Comparison of ENCODE assay signal across 28 cellular contexts in the genomic region with DNA sequence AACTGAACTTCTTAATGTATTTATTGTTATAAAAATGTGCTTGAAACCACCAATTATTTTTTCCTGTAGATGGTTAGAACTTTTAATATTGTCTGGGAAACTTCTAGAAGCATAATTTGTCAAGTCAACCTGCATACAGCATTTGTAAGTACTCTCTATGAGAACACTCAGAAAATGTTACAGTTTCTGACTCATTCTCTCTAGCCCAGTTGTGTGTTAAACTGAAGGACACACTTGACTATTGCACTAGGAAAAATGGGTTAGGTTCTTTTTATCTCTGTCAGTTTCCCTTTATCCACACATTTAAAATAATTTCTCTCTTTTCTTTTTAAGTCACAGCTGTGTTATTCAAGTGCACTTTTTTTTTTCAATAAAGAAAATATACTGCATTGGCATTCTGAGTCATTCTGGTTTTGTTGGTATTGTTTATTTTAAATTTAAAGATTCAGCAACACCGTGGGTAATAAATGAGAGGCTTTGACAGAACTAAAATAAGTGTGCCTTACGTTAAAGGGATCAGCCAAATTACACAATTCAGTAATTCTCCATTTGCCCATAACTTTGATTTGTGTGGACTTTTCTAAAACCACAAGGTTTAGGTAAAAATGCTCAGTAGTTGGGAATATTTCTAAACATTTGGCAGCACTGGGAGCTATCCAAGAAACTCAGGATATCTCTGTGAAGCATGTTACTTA. TPM values are rescaled to one million over a fixed set of nuclear protein-coding genes. Genes with fewer than 3 reads are reported as not detected.
A peak's percentile ranks its signal among the peaks of the same experiment; 100 is the strongest.
DNase-seq lines count a peak whose midpoint lies in the region; ATAC-seq and TF ChIP-seq lines count a peak whose summit lies in the region.
"Had no signal": no experiment of that assay in that cellular context is flagged by ENCODE, and none has a peak within 500 bp of the region (broad histone marks: within the 10 kb centered on the region; RNA-seq: fewer than 3 reads in every experiment).

No MANE protein-coding gene starts in this region.

- BruUV-seq in PC-3 (replicated peaks; lab: Mats Ljungman, UMichigan): no TSS peak

- DNase-seq in H4 (ENCODE audit: low spot score) (peak; percentile 62), PC-3 (peak; percentile 35), astrocyte of the spinal cord (ENCODE audit: low read depth, low spot score) (peak; percentile 64), left lung (no peak), GF-D8 (lab: John Stamatoyannopoulos, UW) (no peak)
- DNase-seq in activated CD4-positive, alpha-beta T cell treated with anti-CD3 and anti-CD28 coated beads for 1 hour: no peak
- DNase-seq in activated effector memory CD4-positive, alpha-beta T cell treated with anti-CD3 and anti-CD28 coated beads, Interleukin-2, amount 50 U/mL, for 16 hours: no peak
- DNase-seq: AML-193; CD4-positive, alpha-beta T cell; DMS53; GOT3; IMR-90; KG1; NCI-H1092; NCI-H1417 treated with DMSO at 0.1 percent for 48 hours; NCI-H1694 treated with DMSO at 0.1 percent for 48 hours; NCI-H2081; NCI-H2227 treated with DMSO at 0.1 percent for 48 hours; NCI-H526 treated with DMSO at 0.1 percent for 48 hours; SHP77 had no signal

- no peak overlapping the region for H3K4me2 ChIP-seq in PC-3 (ENCODE audit: low read length)
- H3K4me2 ChIP-seq: A549; BLaER1 treated with 17β-estradiol and CSF1 and Interleukin-3, amounts not matched to agents 10 nM and 100 nM had no signal

- no peak overlapping the region for H2AFZ ChIP-seq in PC-3 (ENCODE audit: low read length)

- in situ Hi-C loops in astrocyte of the spinal cord (cut with HindIII; ENCODE audit: low sequenced_read_pairs): no loop called here

- CTCF ChIA-PET in PC-3 (lab: Charles Lee): no interaction called here

- H3K4me1 ChIP-seq in PC-3 (ENCODE audit: insufficient read depth, low read length) (peaks cover 10% of the 10 kb centered on the region; the same call in 1 of the 2 replicates), left lung (no peaks in the 10 kb centered on the region)
- H3K4me1 ChIP-seq: A549; BLaER1 treated with 17β-estradiol and CSF1 and Interleukin-3, amounts not matched to agents 10 nM and 100 nM had no signal

- H3K36me3 ChIP-seq in PC-3 (ENCODE audit: low read depth, low read length) (no peaks in the 10 kb centered on the region), left lung (no peaks in the 10 kb centered on the region)
- H3K36me3 ChIP-seq: BLaER1 treated with 17β-estradiol and CSF1 and Interleukin-3, amounts not matched to agents 10 nM and 100 nM had no signal

- H3K4me3 ChIP-seq in PC-3 (ENCODE audit: low read length) (no peak overlapping the region), astrocyte of the spinal cord (ENCODE audit: low read depth, low read length) (no peak overlapping the region), left lung (no peak overlapping the region)
- H3K4me3 ChIP-seq: A549; BLaER1 treated with 17β-estradiol and CSF1 and Interleukin-3, amounts not matched to agents 10 nM and 100 nM; GM12878 had no signal

- H3K27ac ChIP-seq in PC-3 (ENCODE audit: low read length): no peak overlapping the region
- H3K27ac ChIP-seq in left lung: no peak overlapping the region
- H3K27ac ChIP-seq: A549; BLaER1 treated with 17β-estradiol and CSF1 and Interleukin-3, amounts not matched to agents 10 nM and 100 nM; RWPE1 had no signal

- TF ChIP-seq CTCF in PC-3 (conservative IDR thresholded peaks at IDR 0.05; ENCODE audit: low read depth, low read length): no peak
- no peak for TF ChIP-seq CTCF in astrocyte of the spinal cord (IDR thresholded peaks at IDR 0.05; ENCODE audit: low read depth, low read length)
- TF ChIP-seq CTCF in left lung (IDR thresholded peaks at IDR 0.05): no peak

- H3K9ac ChIP-seq in PC-3 (ENCODE audit: low read length): no peak overlapping the region
- H3K9ac ChIP-seq: BLaER1 treated with 17β-estradiol and CSF1 and Interleukin-3, amounts not matched to agents 10 nM and 100 nM had no signal

- H3K27me3 ChIP-seq in PC-3 (ENCODE audit: low read length) (no peaks in the 10 kb centered on the region), left lung (no peaks in the 10 kb centered on the region)
- H3K27me3 ChIP-seq: BLaER1 treated with 17β-estradiol and CSF1 and Interleukin-3, amounts not matched to agents 10 nM and 100 nM had no signal

- H3F3A ChIP-seq in PC-3 (ENCODE audit: low read length, unreplicated experiment): peaks cover 4% of the 10 kb centered on the region

- H3K9me3 ChIP-seq in PC-3 (ENCODE audit: low read length) (no peaks in the 10 kb centered on the region), left lung (no peaks in the 10 kb centered on the region)
- H3K9me3 ChIP-seq: A549 had no signal

- POLR2A ChIA-PET in PC-3 (lab: Charles Lee; ENCODE audit: unreplicated experiment): interaction anchor here (0.7 kb wide), 1 partner anchor 175 kb away, joined by 4 read pairs; no protein-coding TSS in a partner anchor

- H4K20me1 ChIP-seq in PC-3 (ENCODE audit: low read length): no peaks in the 10 kb centered on the region
- H4K20me1 ChIP-seq: BLaER1 treated with 17β-estradiol and CSF1 and Interleukin-3, amounts not matched to agents 10 nM and 100 nM had no signal

- ATAC-seq in PC-3 (peak; percentile 78), left lung (peak; percentile 33), HG02623 (IDR thresholded peaks at IDR 0.05; ENCODE audit: unreplicated experiment) (no peak)
- ATAC-seq: A549, GM12878, HCT116 had no signal

- H3K79me2 ChIP-seq in PC-3 (ENCODE audit: low read length): no peaks in the 10 kb centered on the region

- intact Hi-C loops in PC-3 (cut with micrococcal nuclease) (no loop called here), left lung (cut with DNase I) (no loop called here)

- H3K9me2 ChIP-seq in PC-3 (replicated peaks; ENCODE audit: low read length): no peaks in the 10 kb centered on the region

RNA-seq across cellular contexts. Expression of gene OPN5, which starts 50.7 kb away (rescaled TPM):
- 0.17 TPM in 1 of 2 replicates, not detected in the other for total RNA-seq in H4 (2014; rRNA removed; shearing (Covaris generic))
- total RNA-seq in PC-3 (2014; rRNA removed) (not detected in 2 replicates), left lung (not detected)
- total RNA-seq: CD4-positive, alpha-beta T cell; GM12878; IMR-90; NCI-H460; SK-MEL-5 had no signal

Comparison
In these comparisons a context has a peak if more than half of its experiments do, and no peak if none do; other contexts are left out.
1. DNase-seq: peak in H4 (single experiment), PC-3 (single experiment) and astrocyte of the spinal cord (single experiment); none in left lung (0 of 2), activated CD4-positive, alpha-beta T cell treated with anti-CD3 and anti-CD28 coated beads for 1 hour (single experiment), GF-D8 (single experiment) and activated effector memory CD4-positive, alpha-beta T cell treated with anti-CD3 and anti-CD28 coated beads, Interleukin-2, amount 50 U/mL, for 16 hours (single experiment).